ENCODE assay signal across 9 cellular contexts in the genomic region with DNA sequence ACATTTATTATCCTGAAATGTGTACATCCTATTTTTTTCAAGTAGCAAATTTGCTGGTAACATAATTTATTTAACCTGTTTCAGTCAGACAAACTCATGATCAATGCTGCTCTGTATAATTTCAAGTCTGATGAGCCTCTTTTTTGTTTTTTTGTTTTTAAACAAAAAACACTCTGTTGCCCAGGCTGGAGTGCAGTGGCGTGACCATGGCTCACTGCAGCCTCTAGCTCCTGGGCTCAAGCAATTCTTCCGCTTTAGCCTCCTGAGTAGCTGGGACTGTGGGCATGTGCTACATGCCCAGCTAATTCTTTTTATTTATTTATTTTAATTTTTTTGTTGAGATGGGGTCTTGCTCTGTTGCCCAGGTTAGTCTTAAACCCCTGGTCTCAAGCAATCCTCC. TPM values are rescaled to one million over a fixed set of nuclear protein-coding genes. Genes with fewer than 3 reads are reported as not detected.
"Had no signal": no experiment of that assay in that cellular context is flagged by ENCODE, and none has a peak within 500 bp of the region (broad histone marks: within the 10 kb centered on the region; RNA-seq: fewer than 3 reads in every experiment).

No MANE protein-coding gene starts in this region.

- H3K27me3 Mint-ChIP-seq: IgD-negative memory B cell had no signal

- H3K27ac ChIP-seq: GM23248, HL-60 had no signal

- H3K27ac Mint-ChIP-seq: HFFc6, IgD-negative memory B cell had no signal

- DNase-seq: GM23248, GOT3, H7, HFFc6 had no signal

- H3K9me3 ChIP-seq: HAP-1 had no signal

- FAIRE-seq: HepG2 had no signal

- H3K4me1 ChIP-seq: HAP-1 had no signal

- H3K4me3 ChIP-seq: GM23248, HAP-1 had no signal

- H3K4me3 Mint-ChIP-seq: HFFc6, IgD-negative memory B cell had no signal

- ATAC-seq: HCT116, HepG2 had no signal

- H3K36me3 ChIP-seq: HAP-1 had no signal

RNA-seq across cellular contexts. Expression of gene CAPN3, which starts 40.1 kb away (rescaled TPM):
- total RNA-seq: H7 had no signal
